7 cellular contexts compared by ENCODE assay signal in the genomic region with DNA sequence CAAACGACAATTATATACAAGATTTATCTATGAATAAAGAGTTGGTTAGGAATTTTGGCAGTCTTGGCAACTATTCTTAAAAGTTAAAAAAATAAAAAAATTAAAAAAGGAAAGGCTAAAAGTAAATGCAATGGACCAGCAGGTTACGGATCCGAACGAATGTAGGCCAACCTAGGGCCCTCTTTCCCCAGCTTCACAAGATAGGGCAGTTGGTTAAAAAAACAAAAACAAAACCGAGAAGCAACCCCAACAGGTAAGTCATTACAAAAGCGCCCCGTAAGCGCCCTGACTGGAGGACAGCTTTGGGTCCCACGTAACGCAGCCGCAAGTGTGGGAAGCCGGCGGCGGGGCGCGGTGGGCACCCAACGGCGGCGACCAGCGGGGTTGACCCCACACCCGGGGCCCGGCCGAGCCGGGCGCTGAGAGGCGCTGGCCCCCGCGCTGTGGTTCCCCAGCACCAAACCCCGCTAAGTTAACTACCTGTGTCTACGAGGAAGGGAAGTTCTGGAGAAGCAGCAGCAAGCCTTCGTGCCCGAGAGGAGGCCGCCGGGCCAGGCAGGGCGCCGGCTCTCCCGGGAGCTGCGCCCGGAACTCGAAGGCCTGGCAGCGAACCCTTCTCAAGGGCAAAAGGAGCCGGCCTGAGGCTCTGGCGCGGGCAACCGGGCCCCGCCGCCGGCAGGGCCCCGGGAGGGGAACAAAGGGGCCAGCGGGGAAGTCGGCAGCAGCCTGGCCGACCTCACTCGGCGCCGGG. TPM values are rescaled to one million over a fixed set of nuclear protein-coding genes. Genes with fewer than 3 reads are reported as not detected.
DNase-seq lines count a peak whose midpoint lies in the region; ATAC-seq and TF ChIP-seq lines count a peak whose summit lies in the region.

No MANE protein-coding gene starts in this region.

- peak overlapping the region; percentile 79 for H3K27ac Mint-ChIP-seq in HFFc6
- peak overlapping the region; percentile 84 for H3K27ac Mint-ChIP-seq in activated T-cell treated with anti-CD3 and anti-CD28 coated beads, Interleukin-2, amount 50 U/mL, for 24 hours

- H3K4me1 ChIP-seq in esophagus squamous epithelium: peaks cover 8 to 48% (median 11%) of the 10 kb centered on the region in 3 donors

- H3F3A ChIP-seq in neural cell (ENCODE audit: insufficient read depth, low read length, poor library complexity, severe bottlenecking): no peaks in the 10 kb centered on the region

- peak in 1 of 4 donors; percentile 3 for TF ChIP-seq POLR2A in esophagus squamous epithelium (IDR thresholded peaks at IDR 0.05)

- H3K9ac ChIP-seq in neural cell (ENCODE audit: low read length): peak overlapping the region; percentile 97

- TF ChIP-seq EP300 in neural cell (conservative IDR thresholded peaks at IDR 0.05; ENCODE audit: poor library complexity, severe bottlenecking): no peak

- peak; percentile 23 for ATAC-seq in GM18498 (IDR thresholded peaks at IDR 0.05; ENCODE audit: unreplicated experiment)

- H3K4me2 ChIP-seq in neural cell (ENCODE audit: low read length): peak overlapping the region; percentile 89

- no peaks in the 10 kb centered on the region for H3K9me3 Mint-ChIP-seq in HFFc6
- H3K9me3 Mint-ChIP-seq in activated T-cell treated with anti-CD3 and anti-CD28 coated beads, Interleukin-2, amount 50 U/mL, for 24 hours: no peaks in the 10 kb centered on the region

- no peaks in the 10 kb centered on the region for H3K9me3 ChIP-seq in esophagus squamous epithelium
- no peaks in the 10 kb centered on the region for H3K9me3 ChIP-seq in neural cell (ENCODE audit: low read length)

- no peaks in the 10 kb centered on the region for H3K27me3 Mint-ChIP-seq in HFFc6 (ENCODE audit: insufficient read depth)
- no peaks in the 10 kb centered on the region for H3K27me3 Mint-ChIP-seq in activated T-cell treated with anti-CD3 and anti-CD28 coated beads, Interleukin-2, amount 50 U/mL, for 24 hours

- no peak for TF ChIP-seq RAD21 in neural cell (conservative IDR thresholded peaks at IDR 0.05)

- H3K4me3 ChIP-seq in esophagus squamous epithelium: peak overlapping the region; percentile 71 to 95 (median 86)
- H3K4me3 ChIP-seq in neural cell (ENCODE audit: low read length): peak overlapping the region; percentile 96

- no peaks in the 10 kb centered on the region for H4K20me1 ChIP-seq in neural cell (ENCODE audit: insufficient read depth)

- TF ChIP-seq CTCF in HFFc6 (IDR thresholded peaks at IDR 0.05): no peak
- TF ChIP-seq CTCF in esophagus squamous epithelium (IDR thresholded peaks at IDR 0.05): no peak
- no peak for TF ChIP-seq CTCF in neural cell (IDR thresholded peaks at IDR 0.05; ENCODE audit: poor library complexity, severe bottlenecking)

- WGBS in esophagus squamous epithelium, 2 donors: 0 to 1% methylated on average over 7 to 21 of the region's 55 CpGs

- H3K9me2 ChIP-seq in neural cell (ENCODE audit: insufficient read depth, low read length): no peaks in the 10 kb centered on the region

- peak overlapping the region; percentile 98 to 100 (median 100) for H3K27ac ChIP-seq in esophagus squamous epithelium
- H3K27ac ChIP-seq in neural cell (ENCODE audit: low read length): peak overlapping the region; percentile 94
- H3K27ac ChIP-seq in temporal lobe (ENCODE audit: low read depth, low read length): peak overlapping the region; percentile 80

- H3K36me3 ChIP-seq in esophagus squamous epithelium (peaks cover 0 to 27% (median 4%) of the 10 kb centered on the region in 3 donors), neural cell (ENCODE audit: insufficient read depth, low read length) (no peaks in the 10 kb centered on the region)

- peaks cover 29% of the 10 kb centered on the region for H3K4me1 Mint-ChIP-seq in HFFc6 (ENCODE audit: low read depth)
- H3K4me1 Mint-ChIP-seq in activated T-cell treated with anti-CD3 and anti-CD28 coated beads, Interleukin-2, amount 50 U/mL, for 24 hours (ENCODE audit: low read depth): peaks cover 56% of the 10 kb centered on the region

- no peak for DNase-seq in HFFc6
- DNase-seq in NCI-H2081 treated with DMSO at 0.1 percent for 48 hours (lab: John Stamatoyannopoulos, UW): peak; percentile 3
- DNase-seq in activated T-cell treated with anti-CD3 and anti-CD28 coated beads, Interleukin-2, amount 50 U/mL, for 24 hours: peak; percentile 80
- DNase-seq in esophagus squamous epithelium (lab: John Stamatoyannopoulos, UW): no peak

- intact Hi-C loops in esophagus squamous epithelium (cut with DNase I): no loop called here

- peaks cover 35% of the 10 kb centered on the region for H3K36me3 Mint-ChIP-seq in HFFc6 (ENCODE audit: low read depth)
- peaks cover 48% of the 10 kb centered on the region for H3K36me3 Mint-ChIP-seq in activated T-cell treated with anti-CD3 and anti-CD28 coated beads, Interleukin-2, amount 50 U/mL, for 24 hours (ENCODE audit: low read depth)

- peak overlapping the region; percentile 73 for H2AFZ ChIP-seq in neural cell (ENCODE audit: low read depth, low read length)

- no peaks in the 10 kb centered on the region for H3K27me3 ChIP-seq in esophagus squamous epithelium
- no peaks in the 10 kb centered on the region for H3K27me3 ChIP-seq in neural cell (ENCODE audit: insufficient read depth, low read depth, low read length)

- peak overlapping the region; percentile 95 for H3K4me3 Mint-ChIP-seq in HFFc6
- H3K4me3 Mint-ChIP-seq in activated T-cell treated with anti-CD3 and anti-CD28 coated beads, Interleukin-2, amount 50 U/mL, for 24 hours: peak overlapping the region; percentile 92

- peaks cover 41% of the 10 kb centered on the region for H3K79me2 ChIP-seq in neural cell (replicated peaks; ENCODE audit: insufficient read depth, low read length)

TF ChIP-seq in neural cell, 6 proteins besides CTCF, POLR2A, EP300 and RAD21:
- TF ChIP-seq EZH2 (IDR thresholded peaks at IDR 0.05; ENCODE audit: borderline replicate concordance, insufficient read depth, low read length, poor library complexity, severe bottlenecking): no peak
- TF ChIP-seq MXI1 (conservative IDR thresholded peaks at IDR 0.05; ENCODE audit: poor library complexity, severe bottlenecking): no peak
- no peak for TF ChIP-seq TAF1 (IDR thresholded peaks at IDR 0.05; ENCODE audit: low read depth)
- TF ChIP-seq, protein P1, sequence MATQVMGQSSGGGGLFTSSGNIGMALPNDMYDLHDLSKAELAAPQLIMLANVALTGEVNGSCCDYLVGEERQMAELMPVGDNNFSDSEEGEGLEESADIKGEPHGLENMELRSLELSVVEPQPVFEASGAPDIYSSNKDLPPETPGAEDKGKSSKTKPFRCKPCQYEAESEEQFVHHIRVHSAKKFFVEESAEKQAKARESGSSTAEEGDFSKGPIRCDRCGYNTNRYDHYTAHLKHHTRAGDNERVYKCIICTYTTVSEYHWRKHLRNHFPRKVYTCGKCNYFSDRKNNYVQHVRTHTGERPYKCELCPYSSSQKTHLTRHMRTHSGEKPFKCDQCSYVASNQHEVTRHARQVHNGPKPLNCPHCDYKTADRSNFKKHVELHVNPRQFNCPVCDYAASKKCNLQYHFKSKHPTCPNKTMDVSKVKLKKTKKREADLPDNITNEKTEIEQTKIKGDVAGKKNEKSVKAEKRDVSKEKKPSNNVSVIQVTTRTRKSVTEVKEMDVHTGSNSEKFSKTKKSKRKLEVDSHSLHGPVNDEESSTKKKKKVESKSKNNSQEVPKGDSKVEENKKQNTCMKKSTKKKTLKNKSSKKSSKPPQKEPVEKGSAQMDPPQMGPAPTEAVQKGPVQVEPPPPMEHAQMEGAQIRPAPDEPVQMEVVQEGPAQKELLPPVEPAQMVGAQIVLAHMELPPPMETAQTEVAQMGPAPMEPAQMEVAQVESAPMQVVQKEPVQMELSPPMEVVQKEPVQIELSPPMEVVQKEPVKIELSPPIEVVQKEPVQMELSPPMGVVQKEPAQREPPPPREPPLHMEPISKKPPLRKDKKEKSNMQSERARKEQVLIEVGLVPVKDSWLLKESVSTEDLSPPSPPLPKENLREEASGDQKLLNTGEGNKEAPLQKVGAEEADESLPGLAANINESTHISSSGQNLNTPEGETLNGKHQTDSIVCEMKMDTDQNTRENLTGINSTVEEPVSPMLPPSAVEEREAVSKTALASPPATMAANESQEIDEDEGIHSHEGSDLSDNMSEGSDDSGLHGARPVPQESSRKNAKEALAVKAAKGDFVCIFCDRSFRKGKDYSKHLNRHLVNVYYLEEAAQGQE (IDR thresholded peaks at IDR 0.05; ENCODE audit: borderline replicate concordance): no peak
- TF ChIP-seq SMC3 (conservative IDR thresholded peaks at IDR 0.05; ENCODE audit: poor library complexity): no peak
- no peak for TF ChIP-seq POLR2AphosphoS5 (IDR thresholded peaks at IDR 0.05)

RNA-seq across cellular contexts. Expression of a gene that starts 0.9 kb away (rescaled TPM):
- total RNA-seq in HFFc6 (2021; fragmentation: NEBNext Ultra II Directional; extraction: Animal tissue kit (Norgen Biotek cat#: 25700)): 100 to 1,000 TPM; 125 to 153 (median 145) TPM
- 100 to 1,000 TPM; 175 to 250 (median 194) TPM for total RNA-seq in esophagus squamous epithelium
- polyA plus RNA-seq in neural cell: 144 and 173 TPM in 2 replicates
- polyA minus RNA-seq in neural cell: 373 and 376 TPM in 2 replicates
- 307 TPM for total RNA-seq in temporal lobe

Comparison
In these comparisons a context has a peak if more than half of its experiments do, and no peak if none do; other contexts are left out.
1. DNase-seq: peak in NCI-H2081 treated with DMSO at 0.1 percent for 48 hours (single experiment) and activated T-cell treated with anti-CD3 and anti-CD28 coated beads, Interleukin-2, amount 50 U/mL, for 24 hours (single experiment); none in HFFc6 (single experiment) and esophagus squamous epithelium (single experiment).
2. Peak in every context shown above with its lines, with median percentiles within 50 percentile points of each other: H3K27ac ChIP-seq.